In the genomic region with DNA sequence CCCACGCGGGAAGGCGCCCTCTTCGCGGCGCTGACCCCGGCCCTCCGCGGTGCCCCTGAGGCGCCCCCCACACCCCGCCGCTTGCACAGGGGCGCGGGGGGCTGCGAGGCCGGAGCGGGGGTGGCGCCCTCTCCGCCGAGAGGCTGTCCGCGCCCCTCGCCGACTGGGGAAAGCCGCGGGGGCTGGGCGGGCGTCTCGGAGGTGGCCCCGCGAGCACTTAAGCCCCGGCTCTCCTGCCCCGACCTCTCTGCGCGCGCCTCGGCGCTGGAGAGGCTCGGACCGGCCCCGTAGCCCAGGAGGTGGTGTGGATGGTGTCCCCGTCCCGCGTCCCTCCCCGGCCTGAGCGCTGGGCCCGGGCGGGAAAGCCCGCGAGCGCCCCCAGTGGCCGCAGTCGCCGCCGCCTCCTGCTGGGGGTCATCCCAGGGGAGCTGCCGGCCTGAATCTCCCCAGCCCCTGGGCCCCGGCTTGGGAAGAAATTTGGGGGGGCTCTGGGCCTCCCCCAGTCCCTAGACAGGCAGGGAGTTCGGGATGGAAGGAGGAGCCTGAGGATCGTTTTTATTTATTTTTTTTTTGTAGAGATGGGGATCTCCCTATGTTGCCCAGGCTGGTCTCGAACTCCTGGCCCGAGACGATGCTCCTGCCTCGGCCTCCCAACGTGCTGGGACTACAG, we compare ENCODE assay signal across 2 cellular contexts.
TF ChIP-seq lines count a peak whose summit lies in the region.

No MANE protein-coding gene starts in this region.

TF ChIP-seq in GM12891, 5 proteins besides CTCF, POLR2A, EP300 and RAD21:
- TF ChIP-seq PAX5 (IDR thresholded peaks at IDR 0.05; ENCODE audit: insufficient read depth, low read length, severe bottlenecking) = no peak
- TF ChIP-seq POU2F2 (IDR thresholded peaks at IDR 0.05; ENCODE audit: low read depth, low read length) = no peak
- TF ChIP-seq POLR2AphosphoS5 (IDR thresholded peaks at IDR 0.05; ENCODE audit: low read depth, low read length) = no peak
- no peak for TF ChIP-seq SPI1 (IDR thresholded peaks at IDR 0.05; ENCODE audit: low read depth, low read length)
- no peak for TF ChIP-seq TAF1 (IDR thresholded peaks at IDR 0.05; ENCODE audit: low read depth, low read length)

TF ChIP-seq in H1, 55 proteins besides CTCF, POLR2A, EP300 and RAD21:
- TF ChIP-seq, protein P1, sequence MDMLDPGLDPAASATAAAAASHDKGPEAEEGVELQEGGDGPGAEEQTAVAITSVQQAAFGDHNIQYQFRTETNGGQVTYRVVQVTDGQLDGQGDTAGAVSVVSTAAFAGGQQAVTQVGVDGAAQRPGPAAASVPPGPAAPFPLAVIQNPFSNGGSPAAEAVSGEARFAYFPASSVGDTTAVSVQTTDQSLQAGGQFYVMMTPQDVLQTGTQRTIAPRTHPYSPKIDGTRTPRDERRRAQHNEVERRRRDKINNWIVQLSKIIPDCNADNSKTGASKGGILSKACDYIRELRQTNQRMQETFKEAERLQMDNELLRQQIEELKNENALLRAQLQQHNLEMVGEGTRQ (IDR thresholded peaks at IDR 0.05; ENCODE audit: low read length) = no peak
- TF ChIP-seq PHF8 (conservative IDR thresholded peaks at IDR 0.05; ENCODE audit: low read depth, low read length) (0 out of 2 replicates have a peak, but pooled peaks have one; percentile 17), KDM1A (IDR thresholded peaks at IDR 0.05; ENCODE audit: borderline replicate concordance, low read length) (0 out of 2 replicates have a peak, but pooled peaks have one; percentile 12), CHD1 (IDR thresholded peaks at IDR 0.05; ENCODE audit: low read depth, low read length) (no peak), SAP30 (IDR thresholded peaks at IDR 0.05; ENCODE audit: insufficient read depth, insufficient replicate concordance, low read length) (no peak), ASH2L (IDR thresholded peaks at IDR 0.05; ENCODE audit: low read length) (peak; percentile 52), TAF7 (optimal IDR thresholded peaks at IDR 0.05; ENCODE audit: borderline replicate concordance, low read depth, low read length) (peak; percentile 25), GABPA (IDR thresholded peaks at IDR 0.05; ENCODE audit: borderline replicate concordance, insufficient read depth, low read length) (peak; percentile 45; the same call in 1 of the 2 replicates)
- TF ChIP-seq, protein P2, sequence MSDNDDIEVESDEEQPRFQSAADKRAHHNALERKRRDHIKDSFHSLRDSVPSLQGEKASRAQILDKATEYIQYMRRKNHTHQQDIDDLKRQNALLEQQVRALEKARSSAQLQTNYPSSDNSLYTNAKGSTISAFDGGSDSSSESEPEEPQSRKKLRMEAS (IDR thresholded peaks at IDR 0.05) = peak; percentile 25; the same call in 1 of the 2 replicates
